Comparison of ENCODE assay signal across 9 cellular contexts in the genomic region with DNA sequence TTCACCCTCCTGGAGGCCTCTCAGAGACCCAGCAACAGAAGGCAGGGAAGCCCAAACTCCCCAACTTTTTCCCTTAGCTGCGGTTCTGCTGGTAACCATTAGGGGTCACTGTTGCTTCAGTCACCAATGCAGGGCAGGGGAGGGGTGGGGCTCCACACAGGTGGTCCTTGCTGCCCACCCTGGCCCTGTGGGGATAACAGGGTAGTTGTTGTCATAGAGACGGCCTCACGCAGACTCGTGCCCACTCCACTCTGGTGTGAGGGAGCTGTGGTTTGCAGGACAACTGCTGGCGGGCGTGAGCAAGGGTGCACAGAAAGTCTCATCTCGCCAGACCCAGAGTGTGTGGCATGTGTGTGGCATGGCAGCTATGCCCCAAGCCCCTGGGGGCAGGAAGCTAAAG. TPM values are rescaled to one million over a fixed set of nuclear protein-coding genes. Genes with fewer than 3 reads are reported as not detected.
DNase-seq lines count a peak whose midpoint lies in the region; ATAC-seq and TF ChIP-seq lines count a peak whose summit lies in the region.
"Had no signal": no experiment of that assay in that cellular context is flagged by ENCODE, and none has a peak within 500 bp of the region (broad histone marks: within the 10 kb centered on the region; RNA-seq: fewer than 3 reads in every experiment).

No MANE protein-coding gene starts in this region.

- no peak; a peak in 1 of 4 replicates for TF ChIP-seq EP300 in SK-N-SH (IDR thresholded peaks at IDR 0.05; ENCODE audit: borderline replicate concordance in 1 of 2, low read depth in 1 of 2, low read length in 1 of 2)

- peaks cover 0 to 54% of the 10 kb centered on the region in 2 experiments; a peak in 2 of 4 replicates for H3K4me1 ChIP-seq in SK-N-SH (ENCODE audit: control insufficient read depth in 1 of 2, insufficient read depth in 2 of 2, low read depth in 1 of 2, low read length in 1 of 2)
- H3K4me1 ChIP-seq: HAP-1 had no signal

- no peak overlapping the region for H3K9ac ChIP-seq in SK-N-SH

- no peak overlapping the region for H2AFZ ChIP-seq in SK-N-SH (ENCODE audit: low read depth)

- no peak for ATAC-seq in GM18858 (IDR thresholded peaks at IDR 0.05; ENCODE audit: unreplicated experiment)
- no peak for ATAC-seq in GM21619 (IDR thresholded peaks at IDR 0.05; ENCODE audit: unreplicated experiment)

- no peaks in the 10 kb centered on the region for H3K79me2 ChIP-seq in SK-N-SH (ENCODE audit: insufficient read depth)

- POLR2A ChIA-PET in SK-N-SH (lab: Yijun Ruan, JAX): interaction anchor here (0.6 to 5.8 kb wide), 11 partner anchors 8 to 54 kb away, joined by 3 to 38 read pairs (median 4); a partner anchor contains a TSS

- WGBS in SK-N-SH (ENCODE audit: low lambda C conversion rate): 43% methylated on average over 7 of the region's 7 CpGs

- H3K9me2 ChIP-seq in SK-N-SH: no peaks in the 10 kb centered on the region

- no peaks in the 10 kb centered on the region for H3K9me3 ChIP-seq in SK-N-SH
- H3K9me3 ChIP-seq: HAP-1 had no signal

- no peaks in the 10 kb centered on the region for H3F3A ChIP-seq in SK-N-SH (replicated peaks; ENCODE audit: insufficient read depth)

- in situ Hi-C loops in GM13977 (cut with MboI; ENCODE audit: low pct_unique_long_range_greater_than_20kb, low sequenced_read_pairs, unreplicated experiment): no loop called here

- H3K36me3 ChIP-seq in SK-N-SH (replicated peaks in 1 of 2; ENCODE audit: control insufficient read depth in 1 of 2, insufficient read depth in 2 of 2, low read length in 1 of 2): no peaks in the 10 kb centered on the region
- H3K36me3 ChIP-seq: HAP-1 had no signal

- no peaks in the 10 kb centered on the region for H4K20me1 ChIP-seq in SK-N-SH (ENCODE audit: insufficient read depth)

- peak overlapping the region in 1 of 2 experiments; percentile 43; a peak in 2 of 4 replicates for H3K27ac ChIP-seq in SK-N-SH (ENCODE audit: low read depth in 2 of 2, low read length in 1 of 2)

- H3K4me3 ChIP-seq in SK-N-SH (ENCODE audit: low read depth in 2 of 2, low read length in 1 of 2) (no peak overlapping the region; a peak in 1 of 4 replicates), cardiac fibroblast (replicated peaks in 1 of 2; ENCODE audit: low read depth in 2 of 2, low read length in 2 of 2) (no peak overlapping the region)
- H3K4me3 ChIP-seq: HAP-1 had no signal

- H3K4me2 ChIP-seq in SK-N-SH: no peak overlapping the region

- TF ChIP-seq CTCF in GM13977 (IDR thresholded peaks at IDR 0.05; ENCODE audit: extremely low read depth, insufficient read depth, missing control alignments) (peak; percentile 88), SK-N-SH (IDR thresholded peaks at IDR 0.05) (peak; percentile 94), cardiac fibroblast (IDR thresholded peaks at IDR 0.05; ENCODE audit: low read depth, low read length) (peak; percentile 90)

- H3K27me3 ChIP-seq in SK-N-SH (ENCODE audit: insufficient read depth): peaks cover 9% of the 10 kb centered on the region; the same call in 1 of the 2 replicates

- peak; percentile 84 for TF ChIP-seq RAD21 in SK-N-SH (IDR thresholded peaks at IDR 0.05; ENCODE audit: low read length)

- DNase-seq in AG08396 (ENCODE audit: low spot score): peak; percentile 63
- peak; percentile 69 for DNase-seq in GM13977 (ENCODE audit: low spot score)
- peak; percentile 81 for DNase-seq in SK-N-SH
- DNase-seq in cardiac fibroblast (ENCODE audit: low read depth in 2 of 2): peak; percentile 24 to 30
- DNase-seq in medulla oblongata (ENCODE audit: extremely low spot score): peak; percentile 21
- DNase-seq in NCI-H1436 (lab: John Stamatoyannopoulos, UW): no peak

- CTCF ChIA-PET in SK-N-SH (lab: Yijun Ruan, JAX): interaction anchor here (0.8 to 12.8 kb wide), 36 partner anchors 10 to 163 kb away, joined by 3 to 476 read pairs (median 8); a partner anchor contains a TSS

TF ChIP-seq in SK-N-SH, 30 proteins besides CTCF, POLR2A, EP300 and RAD21:
- TF ChIP-seq SIN3A (IDR thresholded peaks at IDR 0.05; ENCODE audit: borderline replicate concordance, low read depth, low read length) (no peak), SMC3 (IDR thresholded peaks at IDR 0.05; ENCODE audit: low read depth, low read length) (peak; percentile 78)
TF ChIP-seq in SK-N-SH: peak in this region for 1.

RNA-seq across cellular contexts. Expression of a gene that starts 19.9 kb away (rescaled TPM):
- polyA plus RNA-seq in SK-N-SH (2012; rRNA removed): 0.20 and 0.63 TPM in 2 replicates
- 0.15 and 0.47 TPM in 2 replicates for polyA plus RNA-seq in SK-N-SH (2012; cell fraction: cytosol; rRNA removed)
- polyA plus RNA-seq in SK-N-SH (2012; cell fraction: nucleus; rRNA removed): 3.0 and 4.8 TPM in 2 replicates

RNA-seq across cellular contexts. Expression of a gene that starts 21.7 kb away (rescaled TPM):
- 0.97 and 3.3 TPM in 2 replicates for polyA plus RNA-seq in SK-N-SH (2012; rRNA removed)
- polyA plus RNA-seq in SK-N-SH (2012; cell fraction: cytosol; rRNA removed): 0.89 and 3.0 TPM in 2 replicates
- 6.3 and 10.5 TPM in 2 replicates for polyA plus RNA-seq in SK-N-SH (2012; cell fraction: nucleus; rRNA removed)

RNA-seq across cellular contexts. Expression of a gene that starts 22.3 kb away (rescaled TPM):
- not detected in 2 replicates for polyA plus RNA-seq in SK-N-SH (2012; rRNA removed)
- 0.03 and 0.05 TPM in 2 replicates for polyA plus RNA-seq in SK-N-SH (2012; cell fraction: cytosol; rRNA removed)
- polyA plus RNA-seq in SK-N-SH (2012; cell fraction: nucleus; rRNA removed): 0.10 TPM in 1 of 2 replicates, not detected in the other

RNA-seq across cellular contexts. Expression of a gene that starts 54.5 kb away (rescaled TPM):
- polyA plus RNA-seq in SK-N-SH (2012; rRNA removed): 1.2 and 1.7 TPM in 2 replicates
- 0.68 and 1.3 TPM in 2 replicates for polyA plus RNA-seq in SK-N-SH (2012; cell fraction: cytosol; rRNA removed)
- 6.6 and 6.8 TPM in 2 replicates for polyA plus RNA-seq in SK-N-SH (2012; cell fraction: nucleus; rRNA removed)
